10 cellular contexts compared by ENCODE assay signal in the genomic region with DNA sequence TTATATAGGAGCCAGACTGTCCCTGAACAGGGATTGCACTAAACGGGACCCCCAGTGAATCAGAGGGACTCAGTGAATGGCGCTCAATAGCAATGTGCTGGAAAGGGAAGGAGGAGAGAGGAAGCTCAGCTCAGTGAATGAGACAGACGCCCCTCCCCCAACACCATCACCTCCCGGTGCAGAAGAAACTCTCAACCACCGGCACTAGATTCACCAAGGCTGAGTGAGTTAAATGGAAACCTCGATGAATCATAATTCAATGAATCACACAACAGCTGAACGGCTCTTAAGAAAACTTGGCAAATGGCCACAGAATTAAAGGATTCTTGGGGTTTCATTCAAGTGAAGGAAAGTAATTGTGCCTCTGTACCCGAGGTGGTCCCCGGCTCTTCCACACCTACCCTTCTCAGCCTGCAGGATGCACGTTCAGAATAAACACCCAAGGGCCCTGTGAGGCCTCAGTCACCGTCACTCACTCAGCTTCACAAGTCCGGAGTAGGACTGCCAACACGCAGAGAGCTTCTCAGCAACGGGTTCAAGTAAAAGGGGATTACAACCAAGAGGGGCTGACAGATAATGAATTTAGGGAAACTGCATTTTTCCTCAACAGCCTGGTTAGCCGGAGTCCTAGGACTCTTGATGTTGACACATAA. TPM values are rescaled to one million over a fixed set of nuclear protein-coding genes. Genes with fewer than 3 reads are reported as not detected.
A peak's percentile ranks its signal among the peaks of the same experiment; 100 is the strongest.
DNase-seq lines count a peak whose midpoint lies in the region; ATAC-seq, FAIRE-seq and TF ChIP-seq lines count a peak whose summit lies in the region.
"Had no signal": no experiment of that assay in that cellular context is flagged by ENCODE, and none has a peak within 500 bp of the region (broad histone marks: within the 10 kb centered on the region; RNA-seq: fewer than 3 reads in every experiment).

No MANE protein-coding gene starts in this region.

- H3K27me3 ChIP-seq in keratinocyte (ENCODE audit: control insufficient read depth, extremely low read depth, insufficient read depth, low read length) (peaks cover 6% of the 10 kb centered on the region), WERI-Rb-1 (ENCODE audit: insufficient read depth, low read depth, severe bottlenecking) (no peaks in the 10 kb centered on the region)

- ATAC-seq in activated T-cell treated with anti-CD3 and anti-CD28 coated beads, Interleukin-2, amount 50 U/mL, for 4 hours = peak; percentile 91 to 92
- ATAC-seq in GM18868 (IDR thresholded peaks at IDR 0.05; ENCODE audit: unreplicated experiment) (no peak), HG02970 (IDR thresholded peaks at IDR 0.05; ENCODE audit: low FRiP score, unreplicated experiment) (no peak)

- H4K20me1 ChIP-seq in keratinocyte (ENCODE audit: control insufficient read depth, extremely low read depth, insufficient read depth, low read length) = no peaks in the 10 kb centered on the region

- peak; percentile 84 for FAIRE-seq in keratinocyte (lab: Jason Lieb, UNC)
- FAIRE-seq: GM18507 had no signal

- no peak overlapping the region for H3K4me3 Mint-ChIP-seq in activated T-cell treated with anti-CD3 and anti-CD28 coated beads, Interleukin-2, amount 50 U/mL, for 4 hours

- TF ChIP-seq CTCF in AG09309 (IDR thresholded peaks at IDR 0.05; ENCODE audit: control insufficient read depth, insufficient read depth, low read depth, low read length, missing control alignments) = no peak
- TF ChIP-seq CTCF in keratinocyte (optimal IDR thresholded peaks at IDR 0.05 in 1 of 3, IDR thresholded peaks at IDR 0.05 in 1 of 3, conservative IDR thresholded peaks at IDR 0.05 in 1 of 3; ENCODE audit: extremely low read depth in 1 of 3, insufficient read depth in 2 of 3, low read length in 3 of 3) = no peak
- no peak for TF ChIP-seq CTCF in WERI-Rb-1 (IDR thresholded peaks at IDR 0.05; ENCODE audit: low read depth, low read length)

- no peaks in the 10 kb centered on the region for H3K36me3 ChIP-seq in keratinocyte (ENCODE audit: control insufficient read depth in 2 of 2, extremely low read depth in 1 of 2, insufficient read depth in 2 of 2, low read length in 2 of 2)
- peaks cover 93% of the 10 kb centered on the region for H3K36me3 ChIP-seq in WERI-Rb-1

- H3K9me1 ChIP-seq in keratinocyte (ENCODE audit: control insufficient read depth, extremely low read depth, insufficient read depth, low read length) = no peaks in the 10 kb centered on the region

- H3K4me2 ChIP-seq in keratinocyte (ENCODE audit: control insufficient read depth, extremely low read depth, insufficient read depth, low read depth, low read length) = no peak overlapping the region

- H3K27ac ChIP-seq in keratinocyte (ENCODE audit: control insufficient read depth, insufficient read depth, low read length) (no peak overlapping the region), WERI-Rb-1 (no peak overlapping the region)

- H3K9ac ChIP-seq in keratinocyte (ENCODE audit: control insufficient read depth, extremely low read depth, insufficient read depth, low read length) = no peak overlapping the region

- dilution Hi-C loops in keratinocyte (cut with MboI; ENCODE audit: extremely low pct_ligation_motif_present, low sequenced_read_pairs) = no loop called here

- no peaks in the 10 kb centered on the region for H3K9me3 Mint-ChIP-seq in activated T-cell treated with anti-CD3 and anti-CD28 coated beads, Interleukin-2, amount 50 U/mL, for 4 hours

- H2AFZ ChIP-seq in keratinocyte (ENCODE audit: control insufficient read depth, low read length) = no peak overlapping the region

- H3K27me3 Mint-ChIP-seq in activated T-cell treated with anti-CD3 and anti-CD28 coated beads, Interleukin-2, amount 50 U/mL, for 4 hours (ENCODE audit: low read depth) = peaks cover 7% of the 10 kb centered on the region

- peaks cover 15% of the 10 kb centered on the region for H3K4me1 Mint-ChIP-seq in activated T-cell treated with anti-CD3 and anti-CD28 coated beads, Interleukin-2, amount 50 U/mL, for 4 hours (ENCODE audit: low read depth)

- no peaks in the 10 kb centered on the region for H3K36me3 Mint-ChIP-seq in activated T-cell treated with anti-CD3 and anti-CD28 coated beads, Interleukin-2, amount 50 U/mL, for 4 hours (ENCODE audit: insufficient read depth)

- H3K9me3 ChIP-seq in keratinocyte (ENCODE audit: control insufficient read depth, low read depth, low read length) = no peaks in the 10 kb centered on the region
- H3K9me3 ChIP-seq in WERI-Rb-1 (ENCODE audit: severe bottlenecking) = no peaks in the 10 kb centered on the region

- peaks cover 3% of the 10 kb centered on the region for H3K4me1 ChIP-seq in keratinocyte (ENCODE audit: control insufficient read depth, extremely low read depth, insufficient read depth, low read length)

- no peak overlapping the region for H3K4me3 ChIP-seq in AG09309 (ENCODE audit: control insufficient read depth, low read depth, low read length)
- H3K4me3 ChIP-seq in keratinocyte (ENCODE audit: control insufficient read depth in 2 of 3, extremely low read depth in 1 of 3, insufficient read depth in 2 of 3, low read depth in 1 of 3, low read length in 3 of 3) = no peak overlapping the region
- H3K4me3 ChIP-seq in WERI-Rb-1 (ENCODE audit: low read depth, low read length) = no peak overlapping the region

- no peaks in the 10 kb centered on the region for H3K79me2 ChIP-seq in keratinocyte (ENCODE audit: control insufficient read depth, insufficient read depth, low read length)

- DNase-seq in AG09309 (ENCODE audit: low read depth) = peak; percentile 71
- peak; percentile 24 for DNase-seq in HT-29 (ENCODE audit: low spot score)
- DNase-seq in activated T-cell treated with anti-CD3 and anti-CD28 coated beads, Interleukin-2, amount 50 U/mL, for 4 hours = no peak
- peak; percentile 66 for DNase-seq in keratinocyte (ENCODE audit: low read depth, low spot score)
- no peak for DNase-seq in cortex of kidney (lab: John Stamatoyannopoulos, UW)
- DNase-seq in WERI-Rb-1 = no peak
- DNase-seq: NCI-H526 treated with DMSO at 0.1 percent for 48 hours had no signal

RNA-seq across cellular contexts. Expression of gene CRMP1, which starts 29.3 kb away (rescaled TPM):
- total RNA-seq in HT-29 (2014; rRNA removed; shearing (Covaris generic)) = not detected in 2 replicates
- total RNA-seq in activated T-cell treated with anti-CD3 and anti-CD28 coated beads, Interleukin-2, amount 50 U/mL, for 4 hours = under 1 TPM in 1 of 3 donors, not detected in 2; 0.08 TPM
- polyA plus RNA-seq in keratinocyte = 0.01 to 0.03 TPM in 2 of 3 replicates, not detected in the other
- 0.29 TPM for polyA plus RNA-seq in keratinocyte (2011; ENCODE audit: low read depth)
- 0.06 TPM in 2 replicates for polyA plus RNA-seq in keratinocyte (2011; cell fraction: cytosol; rRNA removed)
- polyA plus RNA-seq in keratinocyte (2011; cell fraction: nucleus; rRNA removed) = 0.06 and 0.13 TPM in 2 replicates
- polyA plus RNA-seq in keratinocyte (2012; ENCODE audit: low replicate concordance) = 2.9 and 5.3 TPM in 2 replicates
- not detected in 3 replicates for polyA minus RNA-seq in keratinocyte
- not detected for polyA minus RNA-seq in keratinocyte (2011; cell fraction: cytosol; rRNA and poly(A)+ RNA removed)
- not detected in 2 replicates for polyA minus RNA-seq in keratinocyte (2011; cell fraction: nucleus; rRNA and poly(A)+ RNA removed)

Comparison
In these comparisons a context has a peak if more than half of its experiments do, and no peak if none do; other contexts are left out.
1. DNase-seq: peak in AG09309 (single experiment), HT-29 (single experiment) and keratinocyte (single experiment); none in activated T-cell treated with anti-CD3 and anti-CD28 coated beads, Interleukin-2, amount 50 U/mL, for 4 hours (single experiment), cortex of kidney (single experiment) and WERI-Rb-1 (single experiment).
2. ATAC-seq: peak in activated T-cell treated with anti-CD3 and anti-CD28 coated beads, Interleukin-2, amount 50 U/mL, for 4 hours (2 of 2); none in GM18868 (single experiment) and HG02970 (single experiment).